In genomic region chr13:111792956-111793355, GRCh38 we compare ENCODE assay signal across 23 cellular contexts.
"Had no signal": no experiment of that assay in that cellular context is flagged by ENCODE, and none has a peak within 500 bp of the region (broad histone marks: within the 10 kb centered on the region; RNA-seq: fewer than 3 reads in every experiment).

No MANE protein-coding gene starts in this region.

- H3K4me3 ChIP-seq: breast epithelium, esophagus squamous epithelium, ovary, prostate gland, skin epidermis, thoracic aorta, uterus had no signal

- H3K27ac ChIP-seq: breast epithelium, epithelial cell of prostate, esophagus squamous epithelium, neutrophil, ovary, prostate gland, skin epidermis, thoracic aorta, uterus had no signal

- ATAC-seq: activated CD8-positive, alpha-beta memory T cell treated with anti-CD3 and anti-CD28 coated beads, Interleukin-2, amount 10 ng/mL, durations not matched to agents 7 days and 5 days; activated CD8-positive, alpha-beta T cell treated with anti-CD3 and anti-CD28 coated beads, Interleukin-2, amount 10 ng/mL, durations not matched to agents 7 days and 5 days; activated naive CD4-positive, alpha-beta T cell treated with anti-CD3 and anti-CD28 coated beads, Interleukin-2, amount 50 U/mL, for 72 hours; activated T-cell treated with anti-CD3 and anti-CD28 coated beads, Interleukin-2, amount 50 U/mL, for 72 hours; left ventricle myocardium superior; sciatic nerve; stimulated activated effector memory CD8-positive, alpha-beta T cell treated with anti-CD3 and anti-CD28 coated beads, Interleukin-12 subunit alpha, Interleukin-12 subunit beta, amount 100 ng/mL, for 72 hours had no signal

- H3K4me1 ChIP-seq: breast epithelium, esophagus squamous epithelium, prostate gland, uterus had no signal

- DNase-seq: activated CD4-positive, alpha-beta T cell treated with anti-CD3 and anti-CD28 coated beads for 1 hour; activated CD8-positive, alpha-beta memory T cell treated with anti-CD3 and anti-CD28 coated beads, Interleukin-2, amount 10 ng/mL, durations not matched to agents 7 days and 5 days; activated CD8-positive, alpha-beta T cell treated with anti-CD3 and anti-CD28 coated beads, Interleukin-2, amount 10 ng/mL, durations not matched to agents 7 days and 5 days; activated naive CD4-positive, alpha-beta T cell; activated T-cell treated with anti-CD3 and anti-CD28 coated beads, Interleukin-2, amount 50 U/mL, for 72 hours; effector CD8-positive, alpha-beta T cell; esophagus squamous epithelium; left ventricle myocardium superior; mammary epithelial cell; ovary; retina; stimulated activated CD4-positive, alpha-beta T cell treated with anti-CD3 and anti-CD28 coated beads, Interleukin-4, amount 100 ng/mL, for 24 hours; trophoblast cell; uterus had no signal

- H3K9me3 ChIP-seq: breast epithelium, esophagus squamous epithelium, neutrophil, ovary, prostate gland, thoracic aorta, uterus had no signal

- H3K27me3 ChIP-seq: breast epithelium, neutrophil, ovary had no signal

- H3K36me3 ChIP-seq: breast epithelium, esophagus squamous epithelium, neutrophil, ovary, prostate gland, thoracic aorta, uterus had no signal
